ENCODE assay signal across 9 cellular contexts in the genomic region with DNA sequence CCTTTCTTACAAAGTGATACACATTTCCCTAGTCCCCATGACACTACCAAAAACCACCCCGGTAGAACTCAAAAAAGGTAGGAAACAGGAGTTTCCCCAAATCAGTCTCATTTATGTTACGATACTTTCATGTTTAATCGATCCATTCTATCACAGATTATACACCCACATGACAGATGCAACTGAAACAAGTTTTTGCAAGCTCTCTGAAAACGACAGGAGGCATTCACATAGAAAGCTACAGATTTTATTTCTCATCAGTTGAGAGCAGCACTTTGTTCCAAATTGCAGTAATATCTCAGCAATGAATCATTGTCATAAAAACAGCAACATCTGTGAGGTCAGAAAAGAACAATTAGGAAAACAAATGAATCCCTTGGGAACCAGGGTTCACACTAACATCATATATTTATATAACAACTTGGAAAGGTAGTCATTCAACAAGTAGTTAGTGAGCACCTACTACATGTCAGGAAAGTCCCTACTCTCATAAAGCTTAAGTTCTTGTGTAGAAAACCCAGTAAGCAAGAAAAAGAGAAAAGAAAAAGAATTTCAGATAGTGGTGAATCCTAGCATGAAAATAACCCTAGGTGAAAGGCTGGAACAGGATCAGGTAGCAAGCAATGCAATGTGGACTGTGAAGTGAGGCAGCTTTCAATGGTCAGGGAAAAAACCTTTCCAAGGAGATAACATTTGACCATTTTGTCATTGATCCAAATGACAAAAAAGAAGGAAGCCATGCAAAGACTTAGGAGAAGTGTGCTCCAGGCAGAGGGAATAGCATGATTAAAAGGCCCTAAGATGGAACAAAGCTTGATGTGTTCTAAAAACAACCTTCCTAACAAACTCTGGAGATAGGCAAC. TPM values are rescaled to one million over a fixed set of nuclear protein-coding genes. Genes with fewer than 3 reads are reported as not detected.
DNase-seq lines count a peak whose midpoint lies in the region; ATAC-seq and TF ChIP-seq lines count a peak whose summit lies in the region.
"Had no signal": no experiment of that assay in that cellular context is flagged by ENCODE, and none has a peak within 500 bp of the region (broad histone marks: within the 10 kb centered on the region; RNA-seq: fewer than 3 reads in every experiment).

No MANE protein-coding gene starts in this region.

- no peak overlapping the region for H2AFZ ChIP-seq in mesenchymal stem cell (ENCODE audit: low read depth, low read length)

- peak overlapping the region; percentile 43 for H3K9ac ChIP-seq in mesenchymal stem cell (ENCODE audit: low read length)

- no peak overlapping the region for H4K91ac ChIP-seq in mesenchymal stem cell (ENCODE audit: low read length)

- H3K18ac ChIP-seq in mesenchymal stem cell (ENCODE audit: low read depth in 1 of 2, low read length in 2 of 2): peak overlapping the region in 1 of 2 experiments; percentile 48

- H3K23ac ChIP-seq in mesenchymal stem cell (ENCODE audit: low read length in 2 of 2): no peak overlapping the region

- H2AK5ac ChIP-seq in mesenchymal stem cell (ENCODE audit: low read length, severe bottlenecking): no peak overlapping the region

- peaks cover 28% of the 10 kb centered on the region for H3K79me1 ChIP-seq in mesenchymal stem cell (replicated peaks; ENCODE audit: low read length, poor library complexity, severe bottlenecking)

- no peaks in the 10 kb centered on the region for H3K4me1 Mint-ChIP-seq in activated T-cell treated with anti-CD3 and anti-CD28 coated beads, Interleukin-2, amount 50 U/mL, for 4 hours (ENCODE audit: low read depth)

- H3K4me1 ChIP-seq in mesenchymal stem cell (ENCODE audit: control insufficient read depth, insufficient read depth, low read depth, low read length) (peaks cover 8% of the 10 kb centered on the region), vagina (peaks cover 78% of the 10 kb centered on the region)

- peaks cover 2% of the 10 kb centered on the region for H3K27me3 Mint-ChIP-seq in activated T-cell treated with anti-CD3 and anti-CD28 coated beads, Interleukin-2, amount 50 U/mL, for 4 hours (ENCODE audit: low read depth)

- no peak overlapping the region for H2BK12ac ChIP-seq in mesenchymal stem cell (ENCODE audit: low read length in 2 of 2)

- no peak overlapping the region for H2BK15ac ChIP-seq in mesenchymal stem cell (ENCODE audit: low read depth, poor library complexity, severe bottlenecking)

- WGBS in mesenchymal stem cell: 65% methylated on average over 4 of the region's 4 CpGs

- no peak for TF ChIP-seq POLR2A in vagina (IDR thresholded peaks at IDR 0.05)

- no peak overlapping the region for H4K8ac ChIP-seq in mesenchymal stem cell (ENCODE audit: low read length)

- H3K4ac ChIP-seq in mesenchymal stem cell (ENCODE audit: low read depth in 1 of 2, low read length in 2 of 2): peak overlapping the region in 1 of 2 experiments; percentile 51

- no peak overlapping the region for H2BK5ac ChIP-seq in mesenchymal stem cell (ENCODE audit: low read depth, low read length, poor library complexity, severe bottlenecking)

- intact Hi-C loops in vagina (cut with DNase I): no loop called here

- H3K36me3 Mint-ChIP-seq in activated T-cell treated with anti-CD3 and anti-CD28 coated beads, Interleukin-2, amount 50 U/mL, for 4 hours (ENCODE audit: insufficient read depth): no peaks in the 10 kb centered on the region

- H3K4me3 Mint-ChIP-seq in activated T-cell treated with anti-CD3 and anti-CD28 coated beads, Interleukin-2, amount 50 U/mL, for 4 hours: no peak overlapping the region

- H3K36me3 ChIP-seq in mesenchymal stem cell (ENCODE audit: control insufficient read depth in 1 of 2, insufficient read depth in 2 of 2, low read depth in 1 of 2, low read length in 2 of 2): no peaks in the 10 kb centered on the region
- no peaks in the 10 kb centered on the region for H3K36me3 ChIP-seq in vagina
- no peaks in the 10 kb centered on the region for H3K36me3 ChIP-seq in H7 (replicated peaks; ENCODE audit: control insufficient read depth, insufficient read depth, low read length)

- H3K27ac ChIP-seq in mesenchymal stem cell (ENCODE audit: low read length, poor library complexity, severe bottlenecking): peak overlapping the region; percentile 78
- H3K27ac ChIP-seq in vagina: peak overlapping the region; percentile 81

- TF ChIP-seq CTCF in cardiac fibroblast (IDR thresholded peaks at IDR 0.05; ENCODE audit: low read depth, low read length): no peak
- TF ChIP-seq CTCF in vagina (IDR thresholded peaks at IDR 0.05): no peak

- H3K4me2 ChIP-seq in mesenchymal stem cell (ENCODE audit: low read length, poor library complexity, severe bottlenecking): no peak overlapping the region

- H3K4me3 ChIP-seq in cardiac fibroblast (replicated peaks in 1 of 2; ENCODE audit: low read depth in 2 of 2, low read length in 2 of 2) (no peak overlapping the region), mesenchymal stem cell (ENCODE audit: insufficient read depth in 1 of 2, low read depth in 1 of 2, low read length in 2 of 2) (no peak overlapping the region), vagina (no peak overlapping the region), H7 (ENCODE audit: insufficient read depth, low read depth, low read length) (no peak overlapping the region)

- H3K9me3 ChIP-seq in mesenchymal stem cell (ENCODE audit: control insufficient read depth, low read length) (no peaks in the 10 kb centered on the region), vagina (no peaks in the 10 kb centered on the region)

- no peaks in the 10 kb centered on the region for H3K27me3 ChIP-seq in mesenchymal stem cell (ENCODE audit: control insufficient read depth in 1 of 2, insufficient read depth in 1 of 2, low read length in 2 of 2)
- H3K27me3 ChIP-seq in vagina: no peaks in the 10 kb centered on the region
- H3K27me3 ChIP-seq in H7 (ENCODE audit: control insufficient read depth, insufficient read depth, low read length): no peaks in the 10 kb centered on the region

- no peaks in the 10 kb centered on the region for H3K9me3 Mint-ChIP-seq in activated T-cell treated with anti-CD3 and anti-CD28 coated beads, Interleukin-2, amount 50 U/mL, for 4 hours

- ATAC-seq in activated T-cell treated with anti-CD3 and anti-CD28 coated beads, Interleukin-2, amount 50 U/mL, for 4 hours: peak; percentile 27 to 43
- ATAC-seq in HG02763 (IDR thresholded peaks at IDR 0.05; ENCODE audit: unreplicated experiment): no peak

- DNase-seq in activated T-cell treated with anti-CD3 and anti-CD28 coated beads, Interleukin-2, amount 50 U/mL, for 4 hours: no peak
- DNase-seq in activated T-cell treated with anti-CD3 and anti-CD28 coated beads for 4 hours: no peak
- peak; percentile 95 to 99 for DNase-seq in cardiac fibroblast (ENCODE audit: low read depth in 2 of 2)
- DNase-seq in mesenchymal stem cell: peak; percentile 81
- no peak for DNase-seq in vagina (ENCODE audit: extremely low spot score in 2 of 2)
- DNase-seq in SIG-M5 (lab: John Stamatoyannopoulos, UW): no peak
- DNase-seq in H7: no peak

- no peak overlapping the region for H2BK120ac ChIP-seq in mesenchymal stem cell (ENCODE audit: low read depth, low read length)

- H3K14ac ChIP-seq in mesenchymal stem cell (ENCODE audit: low read length in 2 of 2): no peak overlapping the region

RNA-seq across cellular contexts. Expression of gene PLD1, which starts 8.3 kb away (rescaled TPM):
- 1 to 10 TPM in 1 of 3 donors, under 1 TPM in 2; 0.52 to 1.3 (median 0.66) TPM for total RNA-seq in activated T-cell treated with anti-CD3 and anti-CD28 coated beads, Interleukin-2, amount 50 U/mL, for 4 hours
- polyA plus RNA-seq in mesenchymal stem cell (2013, experiment 1 of 2): 18.9 TPM
- polyA plus RNA-seq in mesenchymal stem cell (2013, experiment 2 of 2): 18.3 TPM
- total RNA-seq in vagina: 35.6 TPM
- total RNA-seq in H7 (2014; rRNA removed; shearing (Covaris generic)): 2.3 and 2.7 TPM in 2 replicates

RNA-seq across cellular contexts. Expression of gene TMEM212, which starts 41.2 kb away (rescaled TPM):
- total RNA-seq in activated T-cell treated with anti-CD3 and anti-CD28 coated beads, Interleukin-2, amount 50 U/mL, for 4 hours: not detected
- polyA plus RNA-seq in mesenchymal stem cell (2013, experiment 1 of 2): 0.06 TPM
- not detected for polyA plus RNA-seq in mesenchymal stem cell (2013, experiment 2 of 2)
- total RNA-seq in vagina: not detected
- not detected in 2 replicates for total RNA-seq in H7 (2014; rRNA removed; shearing (Covaris generic))
- total RNA-seq: activated CD8-positive, alpha-beta memory T cell treated with anti-CD3 and anti-CD28 coated beads for 36 hours had no signal

Comparison
In these comparisons a context has a peak if more than half of its experiments do, and no peak if none do; other contexts are left out.
1. DNase-seq: peak in cardiac fibroblast (2 of 2) and mesenchymal stem cell (single experiment); none in activated T-cell treated with anti-CD3 and anti-CD28 coated beads, Interleukin-2, amount 50 U/mL, for 4 hours (single experiment), activated T-cell treated with anti-CD3 and anti-CD28 coated beads for 4 hours (single experiment), vagina (0 of 2), SIG-M5 (single experiment) and H7 (single experiment).